ENCODE assay signal across 8 cellular contexts in genomic region chrX:108439961-108440696, GRCh38. TPM values are rescaled to one million over a fixed set of nuclear protein-coding genes. Genes with fewer than 3 reads are reported as not detected.
DNase-seq lines count a peak whose midpoint lies in the region; ATAC-seq and TF ChIP-seq lines count a peak whose summit lies in the region.

No MANE protein-coding gene starts in this region.

- no peaks in the 10 kb centered on the region for H3K9me3 Mint-ChIP-seq in activated CD8-positive, alpha-beta memory T cell treated with anti-CD3 and anti-CD28 coated beads, Interleukin-2, amount 10 ng/mL, durations not matched to agents 7 days and 5 days (ENCODE audit: low read depth)

- ATAC-seq in activated CD8-positive, alpha-beta memory T cell treated with anti-CD3 and anti-CD28 coated beads, Interleukin-2, amount 10 ng/mL, durations not matched to agents 7 days and 5 days: no peak

- H3K4me1 ChIP-seq in mesodermal cell (ENCODE audit: control insufficient read depth, insufficient read depth, low read length, poor library complexity, severe bottlenecking): peaks cover 6% of the 10 kb centered on the region

- H3K27me3 ChIP-seq in dorsolateral prefrontal cortex: peaks cover 0 to 91% (median 46%) of the 10 kb centered on the region in 45 donors

- no peak overlapping the region for H3K27ac Mint-ChIP-seq in activated CD8-positive, alpha-beta memory T cell treated with anti-CD3 and anti-CD28 coated beads, Interleukin-2, amount 10 ng/mL, durations not matched to agents 7 days and 5 days

- WGBS in mesodermal cell (ENCODE audit: insufficient coverage in 2 of 2), 2 experiments: no CpG with 5 or more reads among the region's 25 CpGs

- intact Hi-C loops in dorsolateral prefrontal cortex (cut with DNase I): no loop called here

- peak overlapping the region; percentile 19 to 69 (median 48) for H3K4me3 ChIP-seq in dorsolateral prefrontal cortex
- peak overlapping the region; percentile 66 for H3K4me3 ChIP-seq in mesodermal cell (ENCODE audit: extremely low read depth, insufficient read depth, low read length, poor library complexity, severe bottlenecking)

- H3K36me3 ChIP-seq in mesodermal cell (ENCODE audit: control insufficient read depth, insufficient read depth, low read length): peaks cover 18% of the 10 kb centered on the region

- peaks cover 4% of the 10 kb centered on the region for H3K9me3 ChIP-seq in mesodermal cell (ENCODE audit: control insufficient read depth, low read length)

- no peak overlapping the region for H3K4me3 Mint-ChIP-seq in activated CD8-positive, alpha-beta memory T cell treated with anti-CD3 and anti-CD28 coated beads, Interleukin-2, amount 10 ng/mL, durations not matched to agents 7 days and 5 days

- peak; percentile 21 for DNase-seq in AG08396 (ENCODE audit: low spot score)
- DNase-seq in Kasumi-1 (lab: John Stamatoyannopoulos, UW): peak; percentile 17 to 26
- no peak for DNase-seq in dorsolateral prefrontal cortex
- DNase-seq in activated CD8-positive, alpha-beta memory T cell treated with anti-CD3 and anti-CD28 coated beads, Interleukin-2, amount 10 ng/mL, durations not matched to agents 7 days and 5 days: no peak
- no peak for DNase-seq in cerebellar cortex (ENCODE audit: low spot score)
- DNase-seq in HPDE6-E6E7 (ENCODE audit: extremely low spot score): no peak
- no peak for DNase-seq in activated CD4-positive, alpha-beta T cell treated with anti-CD3 and anti-CD28 coated beads, Interleukin-2, amount 50 U/mL, for 1 hour

- CTCF ChIA-PET in activated CD8-positive, alpha-beta memory T cell treated with anti-CD3 and anti-CD28 coated beads, Interleukin-2, amount 10 ng/mL, durations not matched to agents 7 days and 5 days (lab: Charles Lee): no interaction called here

- H3K4me1 Mint-ChIP-seq in activated CD8-positive, alpha-beta memory T cell treated with anti-CD3 and anti-CD28 coated beads, Interleukin-2, amount 10 ng/mL, durations not matched to agents 7 days and 5 days: peaks cover 2% of the 10 kb centered on the region

- H3K27me3 Mint-ChIP-seq in activated CD8-positive, alpha-beta memory T cell treated with anti-CD3 and anti-CD28 coated beads, Interleukin-2, amount 10 ng/mL, durations not matched to agents 7 days and 5 days: peaks cover 34% of the 10 kb centered on the region

- H3K36me3 Mint-ChIP-seq in activated CD8-positive, alpha-beta memory T cell treated with anti-CD3 and anti-CD28 coated beads, Interleukin-2, amount 10 ng/mL, durations not matched to agents 7 days and 5 days: no peaks in the 10 kb centered on the region

- peak overlapping the region in 2 of 59 donors; percentile 17 to 25 for H3K27ac ChIP-seq in dorsolateral prefrontal cortex
- H3K27ac ChIP-seq in mesodermal cell (ENCODE audit: low read depth, low read length, severe bottlenecking): peak overlapping the region; percentile 81

- no peak for TF ChIP-seq CTCF in dorsolateral prefrontal cortex (IDR thresholded peaks at IDR 0.05 in 54 of 56, conservative IDR thresholded peaks at IDR 0.05 in 2 of 56; ENCODE audit: low read depth in 1 of 56, partially characterized antibody in 56 of 56)

RNA-seq across cellular contexts. Expression of gene COL4A5, which starts 0.5 kb away (rescaled TPM):
- 100 to 1,000 TPM in 18 of 120 experiments, 10 to 100 TPM in 102; 11.8 to 177 (median 52.2) TPM for total RNA-seq in dorsolateral prefrontal cortex
- polyA plus RNA-seq in mesodermal cell (2013, experiment 1 of 2): 60.6 TPM
- polyA plus RNA-seq in mesodermal cell (2013, experiment 2 of 2): 70.8 TPM
- not detected for total RNA-seq in activated CD8-positive, alpha-beta memory T cell treated with anti-CD3 and anti-CD28 coated beads, Interleukin-2, amount 10 ng/mL, durations not matched to agents 7 days and 5 days

RNA-seq across cellular contexts. Expression of gene COL4A6, which starts 1.9 kb away (rescaled TPM):
- 1 to 10 TPM in 25 of 120 experiments, under 1 TPM in 93, not detected in 2; 0.07 to 2.5 (median 0.50) TPM for total RNA-seq in dorsolateral prefrontal cortex
- 33.3 TPM for polyA plus RNA-seq in mesodermal cell (2013, experiment 1 of 2)
- polyA plus RNA-seq in mesodermal cell (2013, experiment 2 of 2): 35.7 TPM
- total RNA-seq in activated CD8-positive, alpha-beta memory T cell treated with anti-CD3 and anti-CD28 coated beads, Interleukin-2, amount 10 ng/mL, durations not matched to agents 7 days and 5 days: not detected

Comparison
In these comparisons a context has a peak if more than half of its experiments do, and no peak if none do; other contexts are left out.
1. DNase-seq: peak in AG08396 (single experiment) and Kasumi-1 (2 of 2); none in dorsolateral prefrontal cortex (0 of 10), activated CD8-positive, alpha-beta memory T cell treated with anti-CD3 and anti-CD28 coated beads, Interleukin-2, amount 10 ng/mL, durations not matched to agents 7 days and 5 days (single experiment), cerebellar cortex (single experiment), HPDE6-E6E7 (single experiment) and activated CD4-positive, alpha-beta T cell treated with anti-CD3 and anti-CD28 coated beads, Interleukin-2, amount 50 U/mL, for 1 hour (single experiment).
2. RNA of gene COL4A5, which starts 0.5 kb away (total RNA-seq): 11.8 to 177 TPM in dorsolateral prefrontal cortex; not detected in activated CD8-positive, alpha-beta memory T cell treated with anti-CD3 and anti-CD28 coated beads, Interleukin-2, amount 10 ng/mL, durations not matched to agents 7 days and 5 days; every median in the first group is over 10 times any median in the second.